In the genomic region with DNA sequence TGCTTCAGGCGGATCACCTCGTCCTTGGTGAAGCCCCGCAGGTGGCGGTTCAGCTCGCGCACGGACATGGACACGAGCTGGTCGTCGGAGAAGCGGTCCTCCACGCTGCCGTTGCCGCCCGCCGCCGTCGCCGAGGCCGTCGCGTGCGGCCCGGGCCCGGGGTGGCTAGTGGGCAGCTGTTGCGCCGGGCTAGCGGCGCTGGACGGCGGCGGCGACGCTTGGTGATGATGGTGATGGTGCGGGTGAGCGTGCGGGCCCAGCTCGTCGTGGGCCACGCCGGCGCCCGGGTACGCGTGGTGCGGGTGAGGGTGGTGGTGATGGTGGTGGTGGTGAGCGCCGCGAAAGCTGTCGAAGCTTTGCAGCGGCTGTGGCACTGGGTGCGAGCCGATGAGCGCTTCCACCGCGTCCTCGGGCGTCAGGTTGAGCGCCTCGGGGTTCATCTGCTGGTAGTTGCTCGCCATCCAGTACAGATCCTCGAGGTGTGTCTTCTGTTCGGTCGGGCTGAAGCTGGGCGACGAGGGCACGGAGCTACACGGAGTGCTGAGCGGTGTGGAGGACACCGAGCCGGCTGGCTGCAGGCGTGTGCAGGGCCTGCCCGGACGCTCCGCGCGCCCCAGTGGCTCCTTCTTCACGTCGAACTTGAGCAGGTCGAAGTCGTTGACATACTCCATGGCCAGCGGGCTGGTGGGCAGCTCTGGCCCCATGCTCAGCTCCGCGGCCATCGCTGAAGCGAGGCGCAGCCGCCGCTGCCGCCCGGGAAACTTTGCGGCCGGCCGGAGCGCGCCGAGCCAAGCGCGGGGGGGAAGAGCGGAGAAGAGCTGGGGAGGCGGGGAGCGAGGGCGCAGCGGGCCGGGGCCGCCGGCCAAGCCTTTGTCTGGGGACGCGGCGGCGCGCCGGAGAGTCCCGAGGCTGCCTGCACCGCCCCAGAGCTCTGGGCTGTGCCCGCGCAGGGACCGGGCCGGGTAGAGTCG, we compare ENCODE assay signal across 8 cellular contexts. TPM values are rescaled to one million over a fixed set of nuclear protein-coding genes. Genes with fewer than 3 reads are reported as not detected.
DNase-seq lines count a peak whose midpoint lies in the region; ATAC-seq and TF ChIP-seq lines count a peak whose summit lies in the region.

No MANE protein-coding gene starts in this region.

- TF ChIP-seq EP300 in tibial nerve (IDR thresholded peaks at IDR 0.05), result no peak

- H3K27me3 Mint-ChIP-seq in central memory CD8-positive, alpha-beta T cell, result peaks cover 80% of the 10 kb centered on the region

- H3K9me3 ChIP-seq in AG04450 (ENCODE audit: control insufficient read depth, insufficient read depth, low read length) (peaks cover 9% of the 10 kb centered on the region; the same call in 1 of the 2 replicates), HUES64 (ENCODE audit: insufficient read depth, low read depth, low read length) (no peaks in the 10 kb centered on the region), tibial nerve (no peaks in the 10 kb centered on the region)

- no peaks in the 10 kb centered on the region for H3K4me1 Mint-ChIP-seq in central memory CD8-positive, alpha-beta T cell

- H3K4me3 ChIP-seq in AG04450 (ENCODE audit: low read depth, low read length) (peak overlapping the region; percentile 51), HUES64 (ENCODE audit: low read length) (peak overlapping the region; percentile 59), lower leg skin (ENCODE audit: low read depth, poor library complexity, severe bottlenecking) (peak overlapping the region; percentile 67), tibial nerve (peak overlapping the region; percentile 46 to 87 (median 63))

- H3K27ac ChIP-seq in AG04450 (ENCODE audit: low read depth, low read length), result no peak overlapping the region
- no peak overlapping the region for H3K27ac ChIP-seq in HUES64 (ENCODE audit: low read depth, low read length)
- peak overlapping the region; percentile 43 to 97 (median 90) for H3K27ac ChIP-seq in tibial nerve

- DNase-seq in AG04450 (ENCODE audit: low read depth, low spot score) (no peak), lower leg skin (ENCODE audit: low spot score in 2 of 2) (peak in 1 of 2 donors; percentile 88), tibial nerve (ENCODE audit: low spot score in 2 of 2) (no peak), globus pallidus (ENCODE audit: low spot score) (no peak)
- DNase-seq in central memory CD8-positive, alpha-beta T cell (ENCODE audit: low spot score in 2 of 2), result no peak

- H3K36me3 ChIP-seq in HUES64 (ENCODE audit: insufficient read depth, low read length), result no peaks in the 10 kb centered on the region
- peaks cover 0 to 14% (median 0%) of the 10 kb centered on the region in 3 donors for H3K36me3 ChIP-seq in tibial nerve

- no peak for ATAC-seq in central memory CD8-positive, alpha-beta T cell (replicated peaks; ENCODE audit: extremely low read depth, poor library complexity, severe bottlenecking)
- ATAC-seq in GM18502 (IDR thresholded peaks at IDR 0.05; ENCODE audit: poor library complexity, unreplicated experiment), result no peak
- ATAC-seq in HG02840 (IDR thresholded peaks at IDR 0.05; ENCODE audit: low FRiP score, unreplicated experiment), result no peak

- CTCF ChIA-PET in AG04450 (lab: Charles Lee), result interaction anchor here (1.3 to 1.6 kb wide), 5 partner anchors 52 to 1420 kb away, joined by 3 to 8 read pairs (median 4); no protein-coding TSS in a partner anchor

- no peak for TF ChIP-seq POLR2A in lower leg skin (IDR thresholded peaks at IDR 0.05)
- TF ChIP-seq POLR2A in tibial nerve (IDR thresholded peaks at IDR 0.05), result no peak

- H3K27me3 ChIP-seq in AG04450 (ENCODE audit: control insufficient read depth, insufficient read depth, low read length) (peaks cover 84% of the 10 kb centered on the region), HUES64 (ENCODE audit: insufficient read depth, low read length) (peaks cover 98% of the 10 kb centered on the region), tibial nerve (peaks cover 2 to 39% of the 10 kb centered on the region in 2 donors)

- 3% methylated on average over 120 of the region's 120 CpGs for WGBS in HUES64
- WGBS in lower leg skin, 2 donors, result 1% methylated on average over 44 to 59 of the region's 120 CpGs
- 1 to 2% methylated on average over 57 to 78 of the region's 120 CpGs for WGBS in tibial nerve, 2 donors

- H3K9me3 Mint-ChIP-seq in central memory CD8-positive, alpha-beta T cell, result no peaks in the 10 kb centered on the region

- no peak overlapping the region for H3K27ac Mint-ChIP-seq in central memory CD8-positive, alpha-beta T cell (ENCODE audit: low read depth)

- H3K4me3 Mint-ChIP-seq in central memory CD8-positive, alpha-beta T cell, result peak overlapping the region; percentile 56

- no peak for TF ChIP-seq CTCF in AG04450 (IDR thresholded peaks at IDR 0.05; ENCODE audit: low read depth, low read length)
- no peak for TF ChIP-seq CTCF in lower leg skin (IDR thresholded peaks at IDR 0.05)
- no peak for TF ChIP-seq CTCF in tibial nerve (IDR thresholded peaks at IDR 0.05)

- H3K4me1 ChIP-seq in HUES64 (ENCODE audit: insufficient read depth, low read length) (peaks cover 4% of the 10 kb centered on the region; the same call in 1 of the 2 replicates), tibial nerve (peaks cover 0 to 67% (median 7%) of the 10 kb centered on the region in 4 donors)

- H3K36me3 Mint-ChIP-seq in central memory CD8-positive, alpha-beta T cell (ENCODE audit: insufficient read depth), result peaks cover 2% of the 10 kb centered on the region

- POLR2A ChIA-PET in AG04450 (lab: Yijun Ruan, JAX), result interaction anchor here (0.6 to 1.1 kb wide), 4 partner anchors 12 to 182 kb away, joined by 3 to 5 read pairs (median 4); no protein-coding TSS in a partner anchor

- no peak overlapping the region for H3K9ac ChIP-seq in HUES64 (ENCODE audit: low read depth, low read length)

- intact Hi-C loops in lower leg skin (cut with DNase I; ENCODE audit: low total_unique reads), result loop anchor here (10.0 kb wide), 1 partner anchor 434 kb away; no protein-coding TSS in a partner anchor

RNA-seq across cellular contexts. Expression of a gene that starts 0.6 kb away (rescaled TPM):
- polyA plus RNA-seq in AG04450 (2011; rRNA removed), result 0.10 and 0.14 TPM in 2 replicates
- polyA minus RNA-seq in AG04450 (2011; rRNA and poly(A)+ RNA removed), result 0.09 and 0.23 TPM in 2 replicates
- polyA plus RNA-seq in HUES64 (2013, experiment 1 of 2), result 1.8 TPM
- polyA plus RNA-seq in HUES64 (2013, experiment 2 of 2), result 1.7 TPM
- total RNA-seq in lower leg skin (10 to 100 TPM; 40.4 to 96.8 (median 60.8) TPM), tibial nerve (10 to 100 TPM; 58.3 to 93.6 (median 88.7) TPM)

Comparison
In these comparisons a context has a peak if more than half of its experiments do, and no peak if none do; other contexts are left out.
1. H3K27ac ChIP-seq: peak in tibial nerve (4 of 4); none in AG04450 (single experiment) and HUES64 (single experiment).
2. Peak in every context shown above with its lines, with median percentiles within 50 percentile points of each other: H3K4me3 ChIP-seq.